ENCODE assay signal across 2 cellular contexts in genomic region chr19:51751655-51752054, GRCh38.
TF ChIP-seq lines count a peak whose summit lies in the region.

Gene FPR1 (minus strand): TSS chr19:51751878. CDS start chr19:51746994, 4,884 bp downstream.

TF ChIP-seq in SK-N-SH, 30 proteins besides CTCF, POLR2A, EP300 and RAD21 (continued from another document):
- TF ChIP-seq REST (IDR thresholded peaks at IDR 0.05; ENCODE audit: low read depth, low read length) (no peak), NFIC (IDR thresholded peaks at IDR 0.05; ENCODE audit: borderline replicate concordance) (no peak), EZH2phosphoT487 (IDR thresholded peaks at IDR 0.05; ENCODE audit: borderline replicate concordance, low read depth) (no peak), MXI1 (IDR thresholded peaks at IDR 0.05; ENCODE audit: low read depth, low read length) (no peak)

TF ChIP-seq in SK-N-SH treated with all-trans-retinoic acid at 6 μM for 48 hours, 23 proteins besides CTCF, POLR2A, EP300 and RAD21 (continued from another document):
- TF ChIP-seq POU6F1 (CRISPR knock-in tag; IDR thresholded peaks at IDR 0.05; ENCODE audit: borderline replicate concordance, low read depth) (no peak), GLIS3 (CRISPR knock-in tag; IDR thresholded peaks at IDR 0.05) (no peak), ZNF70 (CRISPR knock-in tag; IDR thresholded peaks at IDR 0.05) (no peak), PATZ1 (CRISPR knock-in tag; IDR thresholded peaks at IDR 0.05; ENCODE audit: borderline replicate concordance) (no peak), ZFP30 (CRISPR knock-in tag; IDR thresholded peaks at IDR 0.05) (no peak), ZNF565 (CRISPR knock-in tag; conservative IDR thresholded peaks at IDR 0.05; ENCODE audit: low read depth) (no peak), ISL1 (CRISPR knock-in tag; IDR thresholded peaks at IDR 0.05) (no peak), TOX (CRISPR knock-in tag; IDR thresholded peaks at IDR 0.05; ENCODE audit: borderline replicate concordance) (no peak), BACH2 (CRISPR knock-in tag; IDR thresholded peaks at IDR 0.05; ENCODE audit: borderline replicate concordance) (no peak), CSDC2 (CRISPR knock-in tag; IDR thresholded peaks at IDR 0.05) (no peak), SNAI2 (CRISPR knock-in tag; IDR thresholded peaks at IDR 0.05) (no peak), CSRNP3 (CRISPR knock-in tag; IDR thresholded peaks at IDR 0.05) (no peak)
